Comparison of ENCODE assay signal across 1 cellular context in the genomic region with DNA sequence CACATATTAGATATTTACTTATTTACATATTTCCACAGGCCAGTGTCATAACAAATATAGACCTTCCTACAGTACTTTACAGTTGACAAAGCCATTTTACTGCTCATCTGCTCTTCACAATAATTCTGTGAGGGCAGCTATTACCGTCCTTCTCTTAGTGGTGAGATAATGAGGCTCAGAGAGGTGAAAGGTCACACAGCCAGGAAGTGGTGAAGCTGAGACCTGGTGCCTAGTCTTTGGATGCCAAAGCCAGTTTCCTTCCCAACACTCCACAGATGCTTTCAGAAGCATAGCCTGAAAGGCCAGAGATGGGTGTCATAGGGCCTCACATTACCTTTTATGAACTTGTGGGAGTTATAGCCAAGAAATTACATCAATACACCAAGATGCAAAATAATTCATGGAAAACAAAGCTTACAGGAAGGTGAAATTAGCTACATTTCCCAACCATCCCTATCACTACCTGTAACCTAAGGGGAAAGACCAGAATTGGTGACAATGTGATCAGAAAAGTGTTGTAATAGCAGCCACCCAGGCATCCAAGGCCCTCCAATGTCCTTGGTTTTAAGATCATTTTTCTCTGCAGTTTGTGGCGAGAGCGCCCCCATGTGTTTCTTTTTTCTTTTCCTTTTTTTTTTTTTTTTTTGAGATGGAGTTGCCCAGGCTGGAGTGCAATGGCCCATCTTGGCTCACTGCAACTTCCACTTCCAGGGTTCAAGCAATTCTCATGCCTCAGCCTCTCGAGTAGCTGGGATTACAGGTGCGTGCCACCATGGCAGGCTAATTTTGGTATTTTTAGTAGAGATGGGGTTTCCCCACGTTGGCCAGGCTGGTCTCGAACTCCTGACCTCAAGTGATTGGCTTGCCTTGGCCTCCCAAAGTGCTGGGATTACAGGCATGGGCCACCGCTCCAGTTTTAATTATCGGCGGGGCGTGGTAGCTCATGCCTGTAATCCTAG.
TF ChIP-seq lines count a peak whose summit lies in the region.

No MANE protein-coding gene starts in this region.

TF ChIP-seq in GM23338, 12 proteins besides CTCF, POLR2A, EP300 and RAD21 (continued from another document):
- TF ChIP-seq, protein P1, sequence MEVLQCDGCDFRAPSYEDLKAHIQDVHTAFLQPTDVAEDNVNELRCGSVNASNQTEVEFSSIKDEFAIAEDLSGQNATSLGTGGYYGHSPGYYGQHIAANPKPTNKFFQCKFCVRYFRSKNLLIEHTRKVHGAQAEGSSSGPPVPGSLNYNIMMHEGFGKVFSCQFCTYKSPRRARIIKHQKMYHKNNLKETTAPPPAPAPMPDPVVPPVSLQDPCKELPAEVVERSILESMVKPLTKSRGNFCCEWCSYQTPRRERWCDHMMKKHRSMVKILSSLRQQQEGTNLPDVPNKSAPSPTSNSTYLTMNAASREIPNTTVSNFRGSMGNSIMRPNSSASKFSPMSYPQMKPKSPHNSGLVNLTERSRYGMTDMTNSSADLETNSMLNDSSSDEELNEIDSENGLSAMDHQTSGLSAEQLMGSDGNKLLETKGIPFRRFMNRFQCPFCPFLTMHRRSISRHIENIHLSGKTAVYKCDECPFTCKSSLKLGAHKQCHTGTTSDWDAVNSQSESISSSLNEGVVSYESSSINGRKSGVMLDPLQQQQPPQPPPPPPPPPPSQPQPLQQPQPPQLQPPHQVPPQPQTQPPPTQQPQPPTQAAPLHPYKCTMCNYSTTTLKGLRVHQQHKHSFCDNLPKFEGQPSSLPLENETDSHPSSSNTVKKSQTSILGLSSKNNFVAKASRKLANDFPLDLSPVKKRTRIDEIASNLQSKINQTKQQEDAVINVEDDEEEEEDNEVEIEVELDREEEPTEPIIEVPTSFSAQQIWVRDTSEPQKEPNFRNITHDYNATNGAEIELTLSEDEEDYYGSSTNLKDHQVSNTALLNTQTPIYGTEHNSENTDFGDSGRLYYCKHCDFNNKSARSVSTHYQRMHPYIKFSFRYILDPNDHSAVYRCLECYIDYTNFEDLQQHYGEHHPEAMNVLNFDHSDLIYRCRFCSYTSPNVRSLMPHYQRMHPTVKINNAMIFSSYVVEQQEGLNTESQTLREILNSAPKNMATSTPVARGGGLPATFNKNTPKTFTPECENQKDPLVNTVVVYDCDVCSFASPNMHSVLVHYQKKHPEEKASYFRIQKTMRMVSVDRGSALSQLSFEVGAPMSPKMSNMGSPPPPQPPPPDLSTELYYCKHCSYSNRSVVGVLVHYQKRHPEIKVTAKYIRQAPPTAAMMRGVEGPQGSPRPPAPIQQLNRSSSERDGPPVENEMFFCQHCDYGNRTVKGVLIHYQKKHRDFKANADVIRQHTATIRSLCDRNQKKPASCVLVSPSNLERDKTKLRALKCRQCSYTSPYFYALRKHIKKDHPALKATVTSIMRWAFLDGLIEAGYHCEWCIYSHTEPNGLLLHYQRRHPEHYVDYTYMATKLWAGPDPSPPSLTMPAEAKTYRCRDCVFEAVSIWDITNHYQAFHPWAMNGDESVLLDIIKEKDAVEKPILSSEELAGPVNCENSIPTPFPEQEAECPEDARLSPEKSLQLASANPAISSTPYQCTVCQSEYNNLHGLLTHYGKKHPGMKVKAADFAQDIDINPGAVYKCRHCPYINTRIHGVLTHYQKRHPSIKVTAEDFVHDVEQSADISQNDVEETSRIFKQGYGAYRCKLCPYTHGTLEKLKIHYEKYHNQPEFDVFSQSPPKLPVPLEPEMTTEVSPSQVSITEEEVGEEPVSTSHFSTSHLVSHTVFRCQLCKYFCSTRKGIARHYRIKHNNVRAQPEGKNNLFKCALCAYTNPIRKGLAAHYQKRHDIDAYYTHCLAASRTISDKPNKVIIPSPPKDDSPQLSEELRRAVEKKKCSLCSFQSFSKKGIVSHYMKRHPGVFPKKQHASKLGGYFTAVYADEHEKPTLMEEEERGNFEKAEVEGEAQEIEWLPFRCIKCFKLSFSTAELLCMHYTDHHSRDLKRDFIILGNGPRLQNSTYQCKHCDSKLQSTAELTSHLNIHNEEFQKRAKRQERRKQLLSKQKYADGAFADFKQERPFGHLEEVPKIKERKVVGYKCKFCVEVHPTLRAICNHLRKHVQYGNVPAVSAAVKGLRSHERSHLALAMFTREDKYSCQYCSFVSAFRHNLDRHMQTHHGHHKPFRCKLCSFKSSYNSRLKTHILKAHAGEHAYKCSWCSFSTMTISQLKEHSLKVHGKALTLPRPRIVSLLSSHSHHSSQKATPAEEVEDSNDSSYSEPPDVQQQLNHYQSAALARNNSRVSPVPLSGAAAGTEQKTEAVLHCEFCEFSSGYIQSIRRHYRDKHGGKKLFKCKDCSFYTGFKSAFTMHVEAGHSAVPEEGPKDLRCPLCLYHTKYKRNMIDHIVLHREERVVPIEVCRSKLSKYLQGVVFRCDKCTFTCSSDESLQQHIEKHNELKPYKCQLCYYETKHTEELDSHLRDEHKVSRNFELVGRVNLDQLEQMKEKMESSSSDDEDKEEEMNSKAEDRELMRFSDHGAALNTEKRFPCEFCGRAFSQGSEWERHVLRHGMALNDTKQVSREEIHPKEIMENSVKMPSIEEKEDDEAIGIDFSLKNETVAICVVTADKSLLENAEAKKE (CRISPR knock-in tag; IDR thresholded peaks at IDR 0.05): no peak
